In the genomic region with DNA sequence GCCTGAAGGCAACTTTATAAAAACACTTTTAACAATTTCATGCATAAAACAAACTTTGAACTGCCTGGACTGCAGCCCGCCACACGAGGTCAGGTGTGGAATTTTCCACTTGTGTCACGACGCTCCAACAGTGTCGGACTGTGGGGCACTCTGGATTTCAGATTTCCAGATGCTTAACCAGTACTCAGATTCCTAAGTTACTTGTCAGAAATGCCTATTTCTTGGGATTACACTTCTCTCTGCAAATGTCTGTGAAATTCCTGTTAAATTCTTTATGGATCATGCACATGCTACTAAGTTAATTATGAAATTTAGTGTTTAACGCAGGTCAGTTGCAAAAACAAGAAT, we compare ENCODE assay signal across 9 cellular contexts. TPM values are rescaled to one million over a fixed set of nuclear protein-coding genes. Genes with fewer than 3 reads are reported as not detected.
DNase-seq lines count a peak whose midpoint lies in the region; TF ChIP-seq lines count a peak whose summit lies in the region.
"Had no signal": no experiment of that assay in that cellular context is flagged by ENCODE, and none has a peak within 500 bp of the region (broad histone marks: within the 10 kb centered on the region; RNA-seq: fewer than 3 reads in every experiment).

No MANE protein-coding gene starts in this region.

- no peaks in the 10 kb centered on the region for H3K79me2 ChIP-seq in SU-DHL-6 (ENCODE audit: insufficient read depth, low read length)

- H3K27me3 ChIP-seq in SU-DHL-6 (ENCODE audit: low read length) (no peaks in the 10 kb centered on the region), skeletal muscle satellite cell (ENCODE audit: control insufficient read depth, insufficient read depth, low read length) (no peaks in the 10 kb centered on the region)

- TF ChIP-seq CTCF in SU-DHL-6 (IDR thresholded peaks at IDR 0.05; ENCODE audit: insufficient read depth, low read length, poor library complexity, severe bottlenecking), result no peak
- no peak for TF ChIP-seq CTCF in GM13976 (IDR thresholded peaks at IDR 0.05; ENCODE audit: borderline replicate concordance, control extremely low read depth, extremely low read depth, insufficient read depth, missing control alignments)

- H3K9me2 ChIP-seq in SU-DHL-6 (replicated peaks; ENCODE audit: insufficient read depth, low read length), result no peaks in the 10 kb centered on the region

- no peaks in the 10 kb centered on the region for H3K36me3 ChIP-seq in ES-I3 (ENCODE audit: insufficient read depth, low read length)
- H3K36me3 ChIP-seq in SU-DHL-6 (ENCODE audit: low read length), result no peaks in the 10 kb centered on the region
- peaks cover 7% of the 10 kb centered on the region for H3K36me3 ChIP-seq in skeletal muscle satellite cell (ENCODE audit: insufficient read depth, low read length)
- H3K36me3 ChIP-seq: neutrophil had no signal

- H2AFZ ChIP-seq in SU-DHL-6 (ENCODE audit: low read depth, low read length, severe bottlenecking), result no peak overlapping the region

- no peak overlapping the region for H3K27ac ChIP-seq in SU-DHL-6 (ENCODE audit: low read depth, low read length)
- H3K27ac ChIP-seq: neutrophil had no signal

- H3K9me3 ChIP-seq in ES-I3 (ENCODE audit: control insufficient read depth, insufficient read depth, low read length), result no peaks in the 10 kb centered on the region
- H3K9me3 ChIP-seq in SU-DHL-6 (ENCODE audit: insufficient read depth, low read length), result no peaks in the 10 kb centered on the region
- no peaks in the 10 kb centered on the region for H3K9me3 ChIP-seq in skeletal muscle satellite cell (replicated peaks; ENCODE audit: low read length)
- H3K9me3 ChIP-seq: neutrophil had no signal

- in situ Hi-C loops in GM13976 (cut with MboI; ENCODE audit: low sequenced_read_pairs, unreplicated experiment), result loop anchor here (10.0 kb wide), 1 partner anchor 93 kb away; no protein-coding TSS in a partner anchor

- H3K4me1 ChIP-seq in ES-I3 (ENCODE audit: insufficient read depth, low read length) (peaks cover 11% of the 10 kb centered on the region), skeletal muscle satellite cell (ENCODE audit: control insufficient read depth, insufficient read depth, low read length) (peaks cover 36% of the 10 kb centered on the region)

- no peak overlapping the region for H3K4me3 ChIP-seq in SU-DHL-6 (ENCODE audit: insufficient read depth, low read length, poor library complexity, severe bottlenecking)
- peak overlapping the region; percentile 67 for H3K4me3 ChIP-seq in skeletal muscle satellite cell (ENCODE audit: low read length)

- DNase-seq in fibroblast of the conjunctiva (ENCODE audit: low read depth), result peak; percentile 5
- DNase-seq in DMS79 (lab: John Stamatoyannopoulos, UW), result no peak
- no peak for DNase-seq in GM13976 (ENCODE audit: low spot score)
- no peak for DNase-seq in NCI-H2171 treated with DMSO at 0.1 percent for 48 hours (lab: John Stamatoyannopoulos, UW)
- DNase-seq in DMS 273 (lab: John Stamatoyannopoulos, UW; ENCODE audit: unreplicated experiment), result no peak

- H3F3A ChIP-seq in SU-DHL-6 (ENCODE audit: insufficient read depth), result peaks cover 9% of the 10 kb centered on the region

- H4K20me1 ChIP-seq in SU-DHL-6 (ENCODE audit: low read depth, low read length), result no peaks in the 10 kb centered on the region; the same call in 1 of the 2 replicates

- peak overlapping the region; percentile 42; the same call in 1 of the 2 replicates for H3K9ac ChIP-seq in ES-I3 (ENCODE audit: low read depth, low read length)
- peak overlapping the region; percentile 12; the same call in 1 of the 2 replicates for H3K9ac ChIP-seq in SU-DHL-6 (ENCODE audit: low read length)
- H3K9ac ChIP-seq in skeletal muscle satellite cell (ENCODE audit: low read depth, low read length), result peak overlapping the region; percentile 49

- peak overlapping the region; percentile 45 for H3K4me2 ChIP-seq in SU-DHL-6 (ENCODE audit: low read depth, low read length, poor library complexity, severe bottlenecking)
- peak overlapping the region; percentile 82 for H3K4me2 ChIP-seq in skeletal muscle satellite cell (ENCODE audit: low read length)

RNA-seq across cellular contexts. Expression of gene GPER1, which starts 0.5 kb away (rescaled TPM):
- 5.1 and 9.6 TPM in 2 replicates for total RNA-seq in skeletal muscle satellite cell (2012; rRNA removed)

RNA-seq across cellular contexts. Expression of gene GPR146, which starts 43.1 kb away (rescaled TPM):
- 1.8 and 6.8 TPM in 2 replicates for total RNA-seq in skeletal muscle satellite cell (2012; rRNA removed)
